In the genomic region with DNA sequence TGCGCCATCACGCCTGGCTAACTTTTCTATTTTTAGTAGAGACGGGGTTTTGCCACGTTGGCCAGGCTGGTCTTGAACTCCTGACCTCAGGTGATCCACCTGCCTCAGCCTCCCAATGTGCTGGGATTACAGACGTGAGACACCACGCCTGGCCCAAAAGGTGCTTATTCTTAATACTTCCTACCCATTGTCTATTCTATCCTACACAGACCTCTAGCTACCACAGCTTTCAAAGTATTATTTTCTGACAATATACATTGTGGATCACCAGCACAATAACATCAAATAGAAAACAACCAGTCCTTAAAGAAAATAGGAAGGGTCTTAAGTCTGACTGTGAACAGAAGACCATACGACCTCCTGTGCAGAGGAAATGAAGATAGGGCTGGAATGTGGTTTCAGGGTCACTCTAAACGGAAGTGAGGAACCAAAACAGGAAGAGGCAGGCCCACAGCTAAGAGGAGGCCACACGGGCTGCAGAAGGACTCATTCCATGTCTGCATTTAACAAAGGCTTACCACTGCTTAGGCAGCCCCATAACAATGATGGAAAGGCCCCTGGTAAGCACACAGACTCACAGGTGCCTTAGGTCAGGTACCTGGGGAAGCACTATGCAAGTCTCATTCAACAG, we compare ENCODE assay signal across 10 cellular contexts.
DNase-seq lines count a peak whose midpoint lies in the region; ATAC-seq and FAIRE-seq lines count a peak whose summit lies in the region.
"Had no signal": no experiment of that assay in that cellular context is flagged by ENCODE, and none has a peak within 500 bp of the region (broad histone marks: within the 10 kb centered on the region; RNA-seq: fewer than 3 reads in every experiment).

No MANE protein-coding gene starts in this region.

- H3K27me3 Mint-ChIP-seq in activated T-cell treated with anti-CD3 and anti-CD28 coated beads, Interleukin-2, amount 50 U/mL, for 4 hours (ENCODE audit: low read depth) = no peaks in the 10 kb centered on the region
- no peaks in the 10 kb centered on the region for H3K27me3 Mint-ChIP-seq in central memory CD8-positive, alpha-beta T cell

- H3K4me3 ChIP-seq in SJCRH30 = no peak overlapping the region
- H3K4me3 ChIP-seq: tibial artery had no signal

- peak; percentile 46 to 59 for ATAC-seq in activated T-cell treated with anti-CD3 and anti-CD28 coated beads, Interleukin-2, amount 50 U/mL, for 4 hours
- peak; percentile 68 for ATAC-seq in central memory CD8-positive, alpha-beta T cell (replicated peaks; ENCODE audit: extremely low read depth, poor library complexity, severe bottlenecking)
- peak; percentile 69 for ATAC-seq in stimulated activated naive CD8-positive, alpha-beta T cell treated with anti-CD3 and anti-CD28 coated beads, Interleukin-15, Interleukin-2, amounts not matched to agents 100 U/mL and 50 U/mL, for 24 hours

- no peaks in the 10 kb centered on the region for H3K9me3 ChIP-seq in SJCRH30 (replicated peaks)
- H3K9me3 ChIP-seq: tibial artery had no signal

- no peak overlapping the region for H3K27ac ChIP-seq in SJCRH30
- H3K27ac ChIP-seq: tibial artery had no signal

- H3K27me3 ChIP-seq in SJCRH30 = no peaks in the 10 kb centered on the region
- H3K27me3 ChIP-seq: tibial artery had no signal

- peaks cover 12% of the 10 kb centered on the region for H3K36me3 Mint-ChIP-seq in activated T-cell treated with anti-CD3 and anti-CD28 coated beads, Interleukin-2, amount 50 U/mL, for 4 hours (ENCODE audit: insufficient read depth)
- no peaks in the 10 kb centered on the region for H3K36me3 Mint-ChIP-seq in central memory CD8-positive, alpha-beta T cell (ENCODE audit: insufficient read depth)

- H3K36me3 ChIP-seq in SJCRH30 = no peaks in the 10 kb centered on the region

- no peak for DNase-seq in activated T-cell treated with anti-CD3 and anti-CD28 coated beads, Interleukin-2, amount 50 U/mL, for 4 hours
- no peak for DNase-seq in activated T-cell treated with anti-CD3 and anti-CD28 coated beads, Interleukin-2, amount 50 U/mL, for 1 hour
- DNase-seq in M059J (ENCODE audit: low read depth) (peak; percentile 12), SJCRH30 (no peak), frontal cortex (ENCODE audit: low spot score in 2 of 2) (no peak), mesenteric fat pad (ENCODE audit: low spot score) (no peak)
- DNase-seq in central memory CD8-positive, alpha-beta T cell (ENCODE audit: low spot score in 2 of 2) = no peak
- DNase-seq in stimulated activated naive CD8-positive, alpha-beta T cell treated with anti-CD3 and anti-CD28 coated beads, Interleukin-15, Interleukin-2, amounts not matched to agents 100 U/mL and 50 U/mL, for 24 hours = peak; percentile 25
- DNase-seq: NCI-H2107, tibial artery had no signal

- H3K27ac Mint-ChIP-seq in central memory CD8-positive, alpha-beta T cell (ENCODE audit: low read depth) = peak overlapping the region; percentile 80

- no peak for FAIRE-seq in frontal cortex (lab: Jason Lieb, UNC)

- no peak overlapping the region for H3K4me3 Mint-ChIP-seq in activated T-cell treated with anti-CD3 and anti-CD28 coated beads, Interleukin-2, amount 50 U/mL, for 4 hours
- H3K4me3 Mint-ChIP-seq in central memory CD8-positive, alpha-beta T cell = peak overlapping the region; percentile 37

- peaks cover 44% of the 10 kb centered on the region for H3K4me1 Mint-ChIP-seq in activated T-cell treated with anti-CD3 and anti-CD28 coated beads, Interleukin-2, amount 50 U/mL, for 4 hours (ENCODE audit: low read depth)
- peaks cover 42% of the 10 kb centered on the region for H3K4me1 Mint-ChIP-seq in central memory CD8-positive, alpha-beta T cell

- H3K4me1 ChIP-seq in SJCRH30 = no peaks in the 10 kb centered on the region
- H3K4me1 ChIP-seq: tibial artery had no signal

- H3K9me3 Mint-ChIP-seq in activated T-cell treated with anti-CD3 and anti-CD28 coated beads, Interleukin-2, amount 50 U/mL, for 4 hours = no peaks in the 10 kb centered on the region
- H3K9me3 Mint-ChIP-seq in central memory CD8-positive, alpha-beta T cell = no peaks in the 10 kb centered on the region

Comparison
In these comparisons a context has a peak if more than half of its experiments do, and no peak if none do; other contexts are left out.
1. DNase-seq: peak in M059J (single experiment) and stimulated activated naive CD8-positive, alpha-beta T cell treated with anti-CD3 and anti-CD28 coated beads, Interleukin-15, Interleukin-2, amounts not matched to agents 100 U/mL and 50 U/mL, for 24 hours (single experiment); none in activated T-cell treated with anti-CD3 and anti-CD28 coated beads, Interleukin-2, amount 50 U/mL, for 4 hours (single experiment), activated T-cell treated with anti-CD3 and anti-CD28 coated beads, Interleukin-2, amount 50 U/mL, for 1 hour (single experiment), central memory CD8-positive, alpha-beta T cell (0 of 2), SJCRH30 (0 of 2), frontal cortex (0 of 2) and mesenteric fat pad (single experiment).
2. Peak in every context shown above with its lines, with median percentiles within 50 percentile points of each other: ATAC-seq.